Comparison of ENCODE assay signal across 6 cellular contexts in the genomic region with DNA sequence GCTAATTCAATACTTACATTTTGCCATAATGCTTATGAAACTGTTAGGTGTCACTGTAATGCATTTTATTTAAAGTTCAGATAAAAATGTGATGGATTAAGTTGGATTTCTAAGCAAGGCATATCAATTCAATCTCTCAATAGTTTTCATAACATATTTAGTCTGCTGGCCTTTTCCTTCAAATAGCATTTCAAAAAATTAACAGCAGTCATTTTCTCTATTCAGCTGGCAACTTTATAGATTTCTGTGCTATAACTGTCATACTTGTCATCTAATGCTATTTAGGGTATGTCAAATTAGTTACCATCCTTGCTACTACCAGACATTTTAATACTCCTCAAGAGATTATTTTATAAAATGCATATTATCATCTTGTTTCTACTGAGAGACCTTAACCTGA. TPM values are rescaled to one million over a fixed set of nuclear protein-coding genes. Genes with fewer than 3 reads are reported as not detected.
"Had no signal": no experiment of that assay in that cellular context is flagged by ENCODE, and none has a peak within 500 bp of the region (broad histone marks: within the 10 kb centered on the region; RNA-seq: fewer than 3 reads in every experiment).

No MANE protein-coding gene starts in this region.

- H3K4me3 ChIP-seq: K562 had no signal

- DNase-seq: GOT3, HCEC 1CT, IMR-90 had no signal

RNA-seq across cellular contexts. Expression of a gene that starts 4.3 kb away (rescaled TPM):
- total RNA-seq: H4, HT-29, IMR-90, K562 had no signal
- polyA plus RNA-seq: IMR-90, K562 had no signal
